In genomic region chr4:53601251-53601764, GRCh38 we compare ENCODE assay signal across 1 cellular context.
TF ChIP-seq lines count a peak whose summit lies in the region.

No MANE protein-coding gene starts in this region.

TF ChIP-seq in K562, 482 proteins besides CTCF, POLR2A, EP300 and RAD21 (continued from another document):
- TF ChIP-seq, protein P1, sequence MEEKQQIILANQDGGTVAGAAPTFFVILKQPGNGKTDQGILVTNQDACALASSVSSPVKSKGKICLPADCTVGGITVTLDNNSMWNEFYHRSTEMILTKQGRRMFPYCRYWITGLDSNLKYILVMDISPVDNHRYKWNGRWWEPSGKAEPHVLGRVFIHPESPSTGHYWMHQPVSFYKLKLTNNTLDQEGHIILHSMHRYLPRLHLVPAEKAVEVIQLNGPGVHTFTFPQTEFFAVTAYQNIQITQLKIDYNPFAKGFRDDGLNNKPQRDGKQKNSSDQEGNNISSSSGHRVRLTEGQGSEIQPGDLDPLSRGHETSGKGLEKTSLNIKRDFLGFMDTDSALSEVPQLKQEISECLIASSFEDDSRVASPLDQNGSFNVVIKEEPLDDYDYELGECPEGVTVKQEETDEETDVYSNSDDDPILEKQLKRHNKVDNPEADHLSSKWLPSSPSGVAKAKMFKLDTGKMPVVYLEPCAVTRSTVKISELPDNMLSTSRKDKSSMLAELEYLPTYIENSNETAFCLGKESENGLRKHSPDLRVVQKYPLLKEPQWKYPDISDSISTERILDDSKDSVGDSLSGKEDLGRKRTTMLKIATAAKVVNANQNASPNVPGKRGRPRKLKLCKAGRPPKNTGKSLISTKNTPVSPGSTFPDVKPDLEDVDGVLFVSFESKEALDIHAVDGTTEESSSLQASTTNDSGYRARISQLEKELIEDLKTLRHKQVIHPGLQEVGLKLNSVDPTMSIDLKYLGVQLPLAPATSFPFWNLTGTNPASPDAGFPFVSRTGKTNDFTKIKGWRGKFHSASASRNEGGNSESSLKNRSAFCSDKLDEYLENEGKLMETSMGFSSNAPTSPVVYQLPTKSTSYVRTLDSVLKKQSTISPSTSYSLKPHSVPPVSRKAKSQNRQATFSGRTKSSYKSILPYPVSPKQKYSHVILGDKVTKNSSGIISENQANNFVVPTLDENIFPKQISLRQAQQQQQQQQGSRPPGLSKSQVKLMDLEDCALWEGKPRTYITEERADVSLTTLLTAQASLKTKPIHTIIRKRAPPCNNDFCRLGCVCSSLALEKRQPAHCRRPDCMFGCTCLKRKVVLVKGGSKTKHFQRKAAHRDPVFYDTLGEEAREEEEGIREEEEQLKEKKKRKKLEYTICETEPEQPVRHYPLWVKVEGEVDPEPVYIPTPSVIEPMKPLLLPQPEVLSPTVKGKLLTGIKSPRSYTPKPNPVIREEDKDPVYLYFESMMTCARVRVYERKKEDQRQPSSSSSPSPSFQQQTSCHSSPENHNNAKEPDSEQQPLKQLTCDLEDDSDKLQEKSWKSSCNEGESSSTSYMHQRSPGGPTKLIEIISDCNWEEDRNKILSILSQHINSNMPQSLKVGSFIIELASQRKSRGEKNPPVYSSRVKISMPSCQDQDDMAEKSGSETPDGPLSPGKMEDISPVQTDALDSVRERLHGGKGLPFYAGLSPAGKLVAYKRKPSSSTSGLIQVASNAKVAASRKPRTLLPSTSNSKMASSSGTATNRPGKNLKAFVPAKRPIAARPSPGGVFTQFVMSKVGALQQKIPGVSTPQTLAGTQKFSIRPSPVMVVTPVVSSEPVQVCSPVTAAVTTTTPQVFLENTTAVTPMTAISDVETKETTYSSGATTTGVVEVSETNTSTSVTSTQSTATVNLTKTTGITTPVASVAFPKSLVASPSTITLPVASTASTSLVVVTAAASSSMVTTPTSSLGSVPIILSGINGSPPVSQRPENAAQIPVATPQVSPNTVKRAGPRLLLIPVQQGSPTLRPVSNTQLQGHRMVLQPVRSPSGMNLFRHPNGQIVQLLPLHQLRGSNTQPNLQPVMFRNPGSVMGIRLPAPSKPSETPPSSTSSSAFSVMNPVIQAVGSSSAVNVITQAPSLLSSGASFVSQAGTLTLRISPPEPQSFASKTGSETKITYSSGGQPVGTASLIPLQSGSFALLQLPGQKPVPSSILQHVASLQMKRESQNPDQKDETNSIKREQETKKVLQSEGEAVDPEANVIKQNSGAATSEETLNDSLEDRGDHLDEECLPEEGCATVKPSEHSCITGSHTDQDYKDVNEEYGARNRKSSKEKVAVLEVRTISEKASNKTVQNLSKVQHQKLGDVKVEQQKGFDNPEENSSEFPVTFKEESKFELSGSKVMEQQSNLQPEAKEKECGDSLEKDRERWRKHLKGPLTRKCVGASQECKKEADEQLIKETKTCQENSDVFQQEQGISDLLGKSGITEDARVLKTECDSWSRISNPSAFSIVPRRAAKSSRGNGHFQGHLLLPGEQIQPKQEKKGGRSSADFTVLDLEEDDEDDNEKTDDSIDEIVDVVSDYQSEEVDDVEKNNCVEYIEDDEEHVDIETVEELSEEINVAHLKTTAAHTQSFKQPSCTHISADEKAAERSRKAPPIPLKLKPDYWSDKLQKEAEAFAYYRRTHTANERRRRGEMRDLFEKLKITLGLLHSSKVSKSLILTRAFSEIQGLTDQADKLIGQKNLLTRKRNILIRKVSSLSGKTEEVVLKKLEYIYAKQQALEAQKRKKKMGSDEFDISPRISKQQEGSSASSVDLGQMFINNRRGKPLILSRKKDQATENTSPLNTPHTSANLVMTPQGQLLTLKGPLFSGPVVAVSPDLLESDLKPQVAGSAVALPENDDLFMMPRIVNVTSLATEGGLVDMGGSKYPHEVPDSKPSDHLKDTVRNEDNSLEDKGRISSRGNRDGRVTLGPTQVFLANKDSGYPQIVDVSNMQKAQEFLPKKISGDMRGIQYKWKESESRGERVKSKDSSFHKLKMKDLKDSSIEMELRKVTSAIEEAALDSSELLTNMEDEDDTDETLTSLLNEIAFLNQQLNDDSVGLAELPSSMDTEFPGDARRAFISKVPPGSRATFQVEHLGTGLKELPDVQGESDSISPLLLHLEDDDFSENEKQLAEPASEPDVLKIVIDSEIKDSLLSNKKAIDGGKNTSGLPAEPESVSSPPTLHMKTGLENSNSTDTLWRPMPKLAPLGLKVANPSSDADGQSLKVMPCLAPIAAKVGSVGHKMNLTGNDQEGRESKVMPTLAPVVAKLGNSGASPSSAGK (IDR thresholded peaks at IDR 0.05), result 0 out of 2 replicates have a peak, but pooled peaks have one; percentile 13
- TF ChIP-seq, protein P2, sequence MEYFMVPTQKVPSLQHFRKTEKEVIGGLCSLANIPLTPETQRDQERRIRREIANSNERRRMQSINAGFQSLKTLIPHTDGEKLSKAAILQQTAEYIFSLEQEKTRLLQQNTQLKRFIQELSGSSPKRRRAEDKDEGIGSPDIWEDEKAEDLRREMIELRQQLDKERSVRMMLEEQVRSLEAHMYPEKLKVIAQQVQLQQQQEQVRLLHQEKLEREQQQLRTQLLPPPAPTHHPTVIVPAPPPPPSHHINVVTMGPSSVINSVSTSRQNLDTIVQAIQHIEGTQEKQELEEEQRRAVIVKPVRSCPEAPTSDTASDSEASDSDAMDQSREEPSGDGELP (CRISPR knock-in tag; IDR thresholded peaks at IDR 0.05; ENCODE audit: borderline replicate concordance), result peak; percentile 74; the same call in 1 of the 2 replicates
- 0 out of 2 replicates have a peak, but pooled peaks have one; percentile 14 for TF ChIP-seq SMAD4 (CRISPR knock-in tag; conservative IDR thresholded peaks at IDR 0.05)
